Comparison of ENCODE assay signal across 23 cellular contexts in genomic region chr17:77161953-77162352, GRCh38. TPM values are rescaled to one million over a fixed set of nuclear protein-coding genes. Genes with fewer than 3 reads are reported as not detected.
A peak's percentile ranks its signal among the peaks of the same experiment; 100 is the strongest.
DNase-seq lines count a peak whose midpoint lies in the region; ATAC-seq and TF ChIP-seq lines count a peak whose summit lies in the region.
"Had no signal": no experiment of that assay in that cellular context is flagged by ENCODE, and none has a peak within 500 bp of the region (broad histone marks: within the 10 kb centered on the region; RNA-seq: fewer than 3 reads in every experiment).

No MANE protein-coding gene starts in this region.

- DNase-seq in heart left ventricle: no peak
- no peak for DNase-seq in Right ventricle myocardium inferior (ENCODE audit: missing footprints)
- DNase-seq in neuronal stem cell (ENCODE audit: low spot score): no peak
- no peak for DNase-seq in type B pancreatic cell (ENCODE audit: extremely low spot score, unreplicated experiment)
- DNase-seq in D341Med (ENCODE audit: low spot score): no peak
- DNase-seq: activated CD8-positive, alpha-beta T cell treated with anti-CD3 and anti-CD28 coated beads for 36 hours; activated effector memory CD4-positive, alpha-beta T cell treated with anti-CD3 and anti-CD28 coated beads, Interleukin-2, amount 50 U/mL, for 16 hours; DMS79; GDM1; H7; natural killer cell; NCI-H1105 treated with DMSO at 0.1 percent for 48 hours; NCI-H2029 treated with DMSO at 0.1 percent for 48 hours; NCI-H226; pancreas; stimulated activated CD4-positive, alpha-beta T cell treated with anti-CD3 and anti-CD28 coated beads, Interleukin-2, amount 100 ng/mL, for 48 hours had no signal

- H2AFZ ChIP-seq in neuronal stem cell (ENCODE audit: low read length): no peak overlapping the region

- peaks cover 65% of the 10 kb centered on the region for H3K36me3 Mint-ChIP-seq in activated T-helper 17 cell treated with anti-CD3 and anti-CD28 coated beads, Interleukin-2, amount 50 U/mL, for 72 hours (ENCODE audit: low read depth)
- H3K36me3 Mint-ChIP-seq in type B pancreatic cell: peaks cover 8% of the 10 kb centered on the region
- H3K36me3 Mint-ChIP-seq: natural killer cell had no signal

- no peaks in the 10 kb centered on the region for H3K9me3 Mint-ChIP-seq in activated T-helper 17 cell treated with anti-CD3 and anti-CD28 coated beads, Interleukin-2, amount 50 U/mL, for 72 hours
- H3K9me3 Mint-ChIP-seq in type B pancreatic cell: no peaks in the 10 kb centered on the region
- H3K9me3 Mint-ChIP-seq: natural killer cell had no signal

- H3K36me3 ChIP-seq in heart left ventricle (peaks cover 0 to 15% (median 0%) of the 10 kb centered on the region in 9 donors), neuronal stem cell (replicated peaks in 1 of 2; ENCODE audit: control insufficient read depth in 2 of 2, insufficient read depth in 2 of 2, low read length in 2 of 2) (peaks cover 0 to 7% of the 10 kb centered on the region in 2 donors)
- H3K36me3 ChIP-seq: pancreas had no signal

- TF ChIP-seq CTCF in heart left ventricle (IDR thresholded peaks at IDR 0.05) (no peak), type B pancreatic cell (conservative IDR thresholded peaks at IDR 0.05) (no peak)

- H3K27ac ChIP-seq in heart left ventricle (peak overlapping the region in 8 of 12 donors; percentile 42 to 81 (median 66)), neuronal stem cell (replicated peaks; ENCODE audit: low read length) (no peak overlapping the region)
- H3K27ac ChIP-seq: SJSA1 had no signal

- H3K4me2 ChIP-seq in neuronal stem cell (ENCODE audit: insufficient read depth, low read length, poor library complexity, severe bottlenecking): no peak overlapping the region

- H3K27me3 ChIP-seq in heart left ventricle (no peaks in the 10 kb centered on the region), neuronal stem cell (ENCODE audit: control insufficient read depth in 3 of 3, insufficient read depth in 3 of 3, low read depth in 1 of 3, low read length in 3 of 3) (no peaks in the 10 kb centered on the region)
- H3K27me3 ChIP-seq: pancreas, SJSA1 had no signal

- H3K14ac ChIP-seq in neuronal stem cell (ENCODE audit: low read length): no peak overlapping the region

- no peak overlapping the region for H4K91ac ChIP-seq in neuronal stem cell (ENCODE audit: low read depth, low read length, poor library complexity)

- intact Hi-C loops in heart left ventricle (cut with DNase I): loop anchor here in 1 of 10 donors (5.0 kb wide), 1 partner anchor 45 kb away; no protein-coding TSS in a partner anchor
- intact Hi-C loops in Right ventricle myocardium inferior (cut with DNase I): loop anchor here (2.0 kb wide), 1 partner anchor 63 kb away; no protein-coding TSS in a partner anchor

- WGBS in heart left ventricle, 4 donors: 74 to 87% (median 75%) methylated on average over 9 to 17 of the region's 17 CpGs
- no CpG with 5 or more reads among the region's 17 CpGs for WGBS in neuronal stem cell (ENCODE audit: extremely low coverage in 2 of 2, insufficient read length in 2 of 2, insufficient replicate concordance in 1 of 2), 2 donors

- H2BK15ac ChIP-seq in neuronal stem cell (ENCODE audit: low read length): no peak overlapping the region

- peaks cover 4% of the 10 kb centered on the region for H3K79me1 ChIP-seq in neuronal stem cell (ENCODE audit: low read depth, low read length)

- no peak overlapping the region for H4K8ac ChIP-seq in neuronal stem cell (ENCODE audit: low read depth, low read length)

- no peaks in the 10 kb centered on the region for H3K27me3 Mint-ChIP-seq in activated T-helper 17 cell treated with anti-CD3 and anti-CD28 coated beads, Interleukin-2, amount 50 U/mL, for 72 hours
- H3K27me3 Mint-ChIP-seq in type B pancreatic cell: no peaks in the 10 kb centered on the region
- H3K27me3 Mint-ChIP-seq: activated CD8-positive, alpha-beta T cell treated with anti-CD3 and anti-CD28 coated beads for 36 hours; B cell had no signal

- TF ChIP-seq POLR2A in heart left ventricle (IDR thresholded peaks at IDR 0.05): no peak

- peak overlapping the region; percentile 46 for H3K27ac Mint-ChIP-seq in activated T-helper 17 cell treated with anti-CD3 and anti-CD28 coated beads, Interleukin-2, amount 50 U/mL, for 72 hours
- peak overlapping the region; percentile 16 for H3K27ac Mint-ChIP-seq in type B pancreatic cell
- H3K27ac Mint-ChIP-seq: activated CD8-positive, alpha-beta T cell treated with anti-CD3 and anti-CD28 coated beads for 36 hours; B cell had no signal

- no peak overlapping the region for H3K23ac ChIP-seq in neuronal stem cell (ENCODE audit: low read depth, low read length, poor library complexity)

- ATAC-seq in heart left ventricle: no peak
- no peak for ATAC-seq in Right ventricle myocardium inferior
- ATAC-seq in activated T-helper 17 cell treated with anti-CD3 and anti-CD28 coated beads, Interleukin-2, amount 50 U/mL, for 72 hours (replicated peaks): no peak
- ATAC-seq in GM18858 (IDR thresholded peaks at IDR 0.05; ENCODE audit: unreplicated experiment): no peak
- ATAC-seq in HG03045 (IDR thresholded peaks at IDR 0.05; ENCODE audit: unreplicated experiment): no peak
- ATAC-seq: activated CD4-positive, CD25-positive, alpha-beta regulatory T cell treated with anti-CD3 and anti-CD28 coated beads, Interleukin-2, amount 50 U/mL, for 24 hours; activated CD8-positive, alpha-beta T cell treated with anti-CD3 and anti-CD28 coated beads for 36 hours; K562; natural killer cell; pancreas had no signal

- H3K9ac ChIP-seq in neuronal stem cell (ENCODE audit: low read depth, low read length, poor library complexity): no peak overlapping the region

- no peak overlapping the region for H2BK12ac ChIP-seq in neuronal stem cell (ENCODE audit: low read length)

- no peak overlapping the region for H2BK120ac ChIP-seq in neuronal stem cell (ENCODE audit: low read depth, low read length)

- H3K4me3 ChIP-seq in heart left ventricle: peak overlapping the region in 1 of 12 donors; percentile 5
- no peak overlapping the region for H3K4me3 ChIP-seq in neuronal stem cell (ENCODE audit: low read length in 2 of 2)
- H3K4me3 ChIP-seq: K562, pancreas, SJSA1 had no signal

- H3K4me1 Mint-ChIP-seq in activated T-helper 17 cell treated with anti-CD3 and anti-CD28 coated beads, Interleukin-2, amount 50 U/mL, for 72 hours: peaks cover 33% of the 10 kb centered on the region
- H3K4me1 Mint-ChIP-seq in type B pancreatic cell (ENCODE audit: unreplicated experiment): peaks cover 55% of the 10 kb centered on the region

- no peak overlapping the region for H2BK5ac ChIP-seq in neuronal stem cell (ENCODE audit: low read length)

- H3K4me3 Mint-ChIP-seq in activated T-helper 17 cell treated with anti-CD3 and anti-CD28 coated beads, Interleukin-2, amount 50 U/mL, for 72 hours: no peak overlapping the region
- no peak overlapping the region for H3K4me3 Mint-ChIP-seq in type B pancreatic cell
- H3K4me3 Mint-ChIP-seq: activated CD8-positive, alpha-beta T cell treated with anti-CD3 and anti-CD28 coated beads for 36 hours; B cell; natural killer cell had no signal

- no peak overlapping the region for H2AK5ac ChIP-seq in neuronal stem cell (ENCODE audit: low read depth, low read length)

- H3K18ac ChIP-seq in neuronal stem cell (ENCODE audit: low read length): peak overlapping the region; percentile 38

- peaks cover 0 to 5% (median 0%) of the 10 kb centered on the region in 12 donors for H3K9me3 ChIP-seq in heart left ventricle
- H3K9me3 ChIP-seq in neuronal stem cell (replicated peaks in 1 of 2; ENCODE audit: control insufficient read depth in 2 of 2, insufficient read depth in 1 of 2, low read depth in 1 of 2, low read length in 2 of 2): peaks cover 0 to 13% of the 10 kb centered on the region in 2 donors
- H3K9me3 ChIP-seq: pancreas, SJSA1 had no signal

- H3K4me1 ChIP-seq in heart left ventricle: peaks cover 25 to 84% (median 67%) of the 10 kb centered on the region in 12 donors
- H3K4me1 ChIP-seq in neuronal stem cell (ENCODE audit: control insufficient read depth in 2 of 2, insufficient read depth in 1 of 2, low read depth in 1 of 2, low read length in 2 of 2): peaks cover 19 to 53% of the 10 kb centered on the region in 2 donors

- H3K4ac ChIP-seq in neuronal stem cell (ENCODE audit: low read length): no peak overlapping the region

RNA-seq across cellular contexts. Expression of gene SEC14L1, which starts 21.2 kb away (rescaled TPM):
- total RNA-seq in heart left ventricle (100 to 1,000 TPM in 1 of 9 donors, 10 to 100 TPM in 8; 43.6 to 116 (median 53.7) TPM), Right ventricle myocardium inferior (65.5 TPM), type B pancreatic cell (ENCODE audit: low replicate concordance) (42.3 and 74.9 TPM in 2 replicates)
- polyA plus RNA-seq in heart left ventricle: 10 to 100 TPM; 26.6 to 69.5 TPM
- 10 to 100 TPM; 89.3 to 98.4 TPM for total RNA-seq in activated T-helper 17 cell treated with anti-CD3 and anti-CD28 coated beads, Interleukin-2, amount 50 U/mL, for 72 hours
- polyA plus RNA-seq in neuronal stem cell (2013, experiment 1 of 2): 103 TPM
- polyA plus RNA-seq in neuronal stem cell (2013, experiment 2 of 2): 106 TPM
